Comparison of ENCODE assay signal across 28 cellular contexts in genomic region chr20:16676895-16677294, GRCh38. TPM values are rescaled to one million over a fixed set of nuclear protein-coding genes. Genes with fewer than 3 reads are reported as not detected.
DNase-seq lines count a peak whose midpoint lies in the region; ATAC-seq, FAIRE-seq and TF ChIP-seq lines count a peak whose summit lies in the region.
"Had no signal": no experiment of that assay in that cellular context is flagged by ENCODE, and none has a peak within 500 bp of the region (broad histone marks: within the 10 kb centered on the region; RNA-seq: fewer than 3 reads in every experiment).

No MANE protein-coding gene starts in this region.

- no peak overlapping the region for H3K4me3 Mint-ChIP-seq in WTC11
- H3K4me3 Mint-ChIP-seq: CD14-positive monocyte; CD4-positive, alpha-beta memory T cell; CD4-positive, CD25-positive, alpha-beta regulatory T cell had no signal

- H3K4me2 ChIP-seq in HepG2 (ENCODE audit: low read depth, low read length) (no peak overlapping the region), mesenchymal stem cell (ENCODE audit: low read length, poor library complexity, severe bottlenecking) (peak overlapping the region; percentile 16)
- H3K4me2 ChIP-seq: BLaER1 had no signal

- no peak for DNase-seq in HepG2 (ENCODE audit: low spot score)
- DNase-seq in right lobe of liver = no peak
- no peak for DNase-seq in WTC11 (ENCODE audit: low spot score)
- DNase-seq in mesenchymal stem cell = no peak
- no peak for DNase-seq in NCI-H1092 treated with DMSO at 0.1 percent for 48 hours (lab: John Stamatoyannopoulos, UW)
- no peak for DNase-seq in stimulated activated CD4-positive, alpha-beta T cell treated with anti-CD3 and anti-CD28 coated beads, Interleukin-2, amount 100 ng/mL, for 24 hours
- DNase-seq in NCI-H146 (lab: John Stamatoyannopoulos, UW) = no peak
- DNase-seq: ACHN; BE2C; C1 segment of cervical spinal cord; CD4-positive, alpha-beta memory T cell; CD4-positive, CD25-positive, alpha-beta regulatory T cell; CD8-positive, alpha-beta memory T cell; COR-L47; DMS 273 treated with DMSO at 0.1 percent for 48 hours; DMS153; DMS53; DMS79; DND-41; EL; GDM1 had no signal

- H3K4me1 Mint-ChIP-seq in WTC11 = no peaks in the 10 kb centered on the region; the same call in 1 of the 2 replicates
- H3K4me1 Mint-ChIP-seq: CD14-positive monocyte; CD4-positive, alpha-beta memory T cell; CD4-positive, CD25-positive, alpha-beta regulatory T cell; CD8-positive, alpha-beta memory T cell had no signal

- FAIRE-seq in HepG2 (lab: Jason Lieb, UNC) = no peak
- FAIRE-seq: GM12878, GM12892, GM18507 had no signal

- no peak overlapping the region for H3K27ac Mint-ChIP-seq in WTC11
- H3K27ac Mint-ChIP-seq: CD14-positive monocyte; CD4-positive, alpha-beta memory T cell; CD4-positive, CD25-positive, alpha-beta regulatory T cell; CD8-positive, alpha-beta memory T cell had no signal

- no peak overlapping the region for H4K8ac ChIP-seq in mesenchymal stem cell (ENCODE audit: low read length)

- intact Hi-C loops in HepG2 (cut with micrococcal nuclease; ENCODE audit: unreplicated experiment) (no loop called here), right lobe of liver (cut with DNase I) (no loop called here)

- H2BK5ac ChIP-seq in mesenchymal stem cell (ENCODE audit: low read depth, low read length, poor library complexity, severe bottlenecking) = no peak overlapping the region

- in situ Hi-C loops in HepG2 (cut with HindIII; ENCODE audit: extremely low pct_ligation_motif_present, low pct_unique_long_range_greater_than_20kb) = no loop called here

- H4K91ac ChIP-seq in mesenchymal stem cell (ENCODE audit: low read length) = no peak overlapping the region

- no peaks in the 10 kb centered on the region for H3K27me3 Mint-ChIP-seq in WTC11 (ENCODE audit: low read depth)
- H3K27me3 Mint-ChIP-seq: CD4-positive, alpha-beta memory T cell; CD4-positive, CD25-positive, alpha-beta regulatory T cell had no signal

- TF ChIP-seq RAD21 in HepG2 (CRISPR knock-in tag; IDR thresholded peaks at IDR 0.05) = no peak

- TF ChIP-seq CTCF in HepG2 (CRISPR knock-in tag; IDR thresholded peaks at IDR 0.05) = no peak
- TF ChIP-seq CTCF in right lobe of liver (IDR thresholded peaks at IDR 0.05) = no peak
- no peak for TF ChIP-seq CTCF in WTC11 (IDR thresholded peaks at IDR 0.05)

- H3K18ac ChIP-seq in mesenchymal stem cell (ENCODE audit: low read depth in 1 of 2, low read length in 2 of 2) = no peak overlapping the region

- no peak overlapping the region for H3K23ac ChIP-seq in mesenchymal stem cell (ENCODE audit: low read length in 2 of 2)

- TF ChIP-seq POLR2A in HepG2 (IDR thresholded peaks at IDR 0.05; ENCODE audit: insufficient read depth in 1 of 2, low read depth in 2 of 2, low read length in 2 of 2) (no peak), right lobe of liver (IDR thresholded peaks at IDR 0.05) (no peak)

- no peaks in the 10 kb centered on the region; a peak in 2 of 5 replicates for H3K27me3 ChIP-seq in HepG2 (ENCODE audit: control insufficient read depth in 1 of 2, insufficient read depth in 2 of 2, low read length in 2 of 2)
- no peaks in the 10 kb centered on the region for H3K27me3 ChIP-seq in right lobe of liver
- H3K27me3 ChIP-seq in mesenchymal stem cell (ENCODE audit: control insufficient read depth in 1 of 2, insufficient read depth in 1 of 2, low read length in 2 of 2) = no peaks in the 10 kb centered on the region
- H3K27me3 ChIP-seq: BE2C, BLaER1 had no signal

- H3K4me3 ChIP-seq in HepG2 (replicated peaks in 1 of 3; ENCODE audit: insufficient read depth in 1 of 3, low read depth in 2 of 3, low read length in 3 of 3) (no peak overlapping the region), right lobe of liver (no peak overlapping the region), mesenchymal stem cell (ENCODE audit: insufficient read depth in 1 of 2, low read depth in 1 of 2, low read length in 2 of 2) (no peak overlapping the region), urinary bladder (ENCODE audit: low read depth, low read length) (no peak overlapping the region)
- H3K4me3 ChIP-seq: BLaER1, GM12878 had no signal

- H2BK15ac ChIP-seq in mesenchymal stem cell (ENCODE audit: low read depth, poor library complexity, severe bottlenecking) = no peak overlapping the region

- H3K36me3 ChIP-seq in HepG2 (replicated peaks in 1 of 2; ENCODE audit: control insufficient read depth in 1 of 2, insufficient read depth in 2 of 2, low read length in 2 of 2) (no peaks in the 10 kb centered on the region), right lobe of liver (no peaks in the 10 kb centered on the region), mesenchymal stem cell (ENCODE audit: control insufficient read depth in 1 of 2, insufficient read depth in 2 of 2, low read depth in 1 of 2, low read length in 2 of 2) (no peaks in the 10 kb centered on the region), urinary bladder (ENCODE audit: insufficient read depth) (no peaks in the 10 kb centered on the region)
- H3K36me3 ChIP-seq: BE2C, BLaER1 had no signal

- no peaks in the 10 kb centered on the region for H3K4me1 ChIP-seq in HepG2 (ENCODE audit: insufficient read depth, low read length)
- H3K4me1 ChIP-seq in right lobe of liver = no peaks in the 10 kb centered on the region
- no peaks in the 10 kb centered on the region for H3K4me1 ChIP-seq in mesenchymal stem cell (ENCODE audit: control insufficient read depth, insufficient read depth, low read depth, low read length)
- H3K4me1 ChIP-seq in urinary bladder (ENCODE audit: insufficient read depth) = no peaks in the 10 kb centered on the region

- CTCF ChIA-PET in HepG2 (lab: Yijun Ruan, JAX; ENCODE audit: low intra/inter-chr PET ratio, low total read pairs) = no interaction called here
- CTCF ChIA-PET in WTC11 (lab: Charles Lee) = no interaction called here

- no peaks in the 10 kb centered on the region for H3K79me2 ChIP-seq in HepG2 (ENCODE audit: insufficient read depth, low read length)

- H3K27ac ChIP-seq in HepG2 (ENCODE audit: extremely low read length, insufficient read depth, low read length) (no peak overlapping the region), right lobe of liver (no peak overlapping the region), mesenchymal stem cell (ENCODE audit: low read length, poor library complexity, severe bottlenecking) (no peak overlapping the region), urinary bladder (ENCODE audit: low read depth) (peak overlapping the region; percentile 10)
- H3K27ac ChIP-seq: 22Rv1, BLaER1 had no signal

- H2BK12ac ChIP-seq in mesenchymal stem cell (ENCODE audit: low read length in 2 of 2) = no peak overlapping the region

- H3K9ac ChIP-seq in HepG2 (ENCODE audit: insufficient read depth, low read depth, low read length) (no peak overlapping the region), mesenchymal stem cell (ENCODE audit: low read length) (no peak overlapping the region)
- H3K9ac ChIP-seq: BLaER1 had no signal

- H3K4ac ChIP-seq in mesenchymal stem cell (ENCODE audit: low read depth in 1 of 2, low read length in 2 of 2) = no peak overlapping the region

- H2AFZ ChIP-seq in HepG2 (ENCODE audit: low read length) = no peak overlapping the region
- no peak overlapping the region for H2AFZ ChIP-seq in mesenchymal stem cell (ENCODE audit: low read depth, low read length)

- BruUV-seq in HepG2 (replicated peaks; lab: Mats Ljungman, UMichigan) = no TSS peak

- H3K36me3 Mint-ChIP-seq in WTC11 = no peaks in the 10 kb centered on the region
- H3K36me3 Mint-ChIP-seq: CD14-positive monocyte; CD4-positive, alpha-beta memory T cell; CD4-positive, CD25-positive, alpha-beta regulatory T cell; CD8-positive, alpha-beta memory T cell had no signal

- no peak overlapping the region for H2AK5ac ChIP-seq in mesenchymal stem cell (ENCODE audit: low read length, severe bottlenecking)

- peaks cover 17% of the 10 kb centered on the region for H3K9me3 Mint-ChIP-seq in WTC11
- H3K9me3 Mint-ChIP-seq: CD4-positive, CD25-positive, alpha-beta regulatory T cell had no signal

- TF ChIP-seq EP300 in HepG2 (IDR thresholded peaks at IDR 0.05; ENCODE audit: low read depth in 2 of 2, low read length in 2 of 2) = no peak
- no peak for TF ChIP-seq EP300 in HepG2 (CRISPR knock-in tag; IDR thresholded peaks at IDR 0.05; ENCODE audit: borderline replicate concordance)

- H3K14ac ChIP-seq in mesenchymal stem cell (ENCODE audit: low read length in 2 of 2) = no peak overlapping the region

- no peaks in the 10 kb centered on the region for H4K20me1 ChIP-seq in HepG2 (ENCODE audit: insufficient read depth, low read length)
- H4K20me1 ChIP-seq: BLaER1 had no signal

- ATAC-seq in HepG2 (no peak), right lobe of liver (no peak), WTC11 (no peak)
- ATAC-seq: GM12878 had no signal

- POLR2A ChIA-PET in HepG2 (lab: Yijun Ruan, JAX) (no interaction called here), WTC11 (lab: Charles Lee) (no interaction called here)

- no peaks in the 10 kb centered on the region for H3K79me1 ChIP-seq in mesenchymal stem cell (replicated peaks; ENCODE audit: low read length, poor library complexity, severe bottlenecking)

- no peak overlapping the region for H2BK120ac ChIP-seq in mesenchymal stem cell (ENCODE audit: low read depth, low read length)

- peaks cover 5% of the 10 kb centered on the region; the same call in 1 of the 2 replicates for H3K9me3 ChIP-seq in HepG2 (ENCODE audit: low read length)
- H3K9me3 ChIP-seq in right lobe of liver = no peaks in the 10 kb centered on the region
- no peaks in the 10 kb centered on the region for H3K9me3 ChIP-seq in mesenchymal stem cell (ENCODE audit: control insufficient read depth, low read length)
- H3K9me3 ChIP-seq: BE2C, BLaER1 had no signal

RNA-seq across cellular contexts. Expression of gene SNRPB2, which starts 52.9 kb away (rescaled TPM):
- total RNA-seq in HepG2 (2016; rRNA removed; fragmentation: Illumina TruSeq; extraction: Trizol) (204 and 278 TPM in 2 replicates), right lobe of liver (10 to 100 TPM; 10.2 to 19.3 (median 17.3) TPM), WTC11 (2021) (76.0 to 88.3 TPM (median 76.5 TPM) in 3 replicates), urinary bladder (68.3 TPM)
- total RNA-seq in HepG2 (2016; cell fraction: cytosol; rRNA removed; fragmentation: Illumina TruSeq; extraction: Trizol; ENCODE audit: low read depth) = 43.3 and 44.2 TPM in 2 replicates
- total RNA-seq in HepG2 (2016; cell fraction: insoluble cytoplasmic fraction; rRNA removed; fragmentation: Illumina TruSeq; extraction: Trizol) = 198 and 292 TPM in 2 replicates
- total RNA-seq in HepG2 (2016; cell fraction: membrane; rRNA removed; fragmentation: Illumina TruSeq; extraction: Trizol) = 54.1 and 57.0 TPM in 2 replicates
- total RNA-seq in HepG2 (2016; cell fraction: nucleus; rRNA removed; fragmentation: Illumina TruSeq; extraction: Trizol) = 82.6 and 87.9 TPM in 2 replicates
- polyA plus RNA-seq in HepG2 (2011; rRNA removed) (70.8 and 107 TPM in 2 replicates), urinary bladder (59.8 TPM)
- polyA plus RNA-seq in HepG2 (2011; cell fraction: cytosol; rRNA removed) = 39.8 and 64.8 TPM in 2 replicates
- polyA plus RNA-seq in HepG2 (2011; cell fraction: nucleus; rRNA removed) = 13.1 and 22.0 TPM in 2 replicates
- 101 and 136 TPM in 2 replicates for polyA plus RNA-seq in HepG2 (2012)
- polyA plus RNA-seq in HepG2 (2016; cell fraction: cytosol; fragmentation: Illumina TruSeq; extraction: Trizol; ENCODE audit: low read depth) = 32.5 and 35.0 TPM in 2 replicates
- polyA plus RNA-seq in HepG2 (2016; cell fraction: insoluble cytoplasmic fraction; fragmentation: Illumina TruSeq; extraction: Trizol; ENCODE audit: low read depth) = 294 and 338 TPM in 2 replicates
- polyA plus RNA-seq in HepG2 (2016; cell fraction: membrane; fragmentation: Illumina TruSeq; extraction: Trizol; ENCODE audit: low read depth) = 34.6 and 41.2 TPM in 2 replicates
- polyA plus RNA-seq in HepG2 (2016; cell fraction: nucleus; fragmentation: Illumina TruSeq; extraction: Trizol; ENCODE audit: insufficient read depth, low read depth) = 107 and 110 TPM in 2 replicates
- 14.1 and 27.4 TPM in 2 replicates for polyA minus RNA-seq in HepG2 (2011; rRNA and poly(A)+ RNA removed; ENCODE audit: low replicate concordance)
- polyA minus RNA-seq in HepG2 (2011; cell fraction: cytosol; rRNA and poly(A)+ RNA removed) = 41.5 and 42.3 TPM in 2 replicates
- polyA minus RNA-seq in HepG2 (2011; cell fraction: nucleus; rRNA and poly(A)+ RNA removed) = 32.2 and 33.3 TPM in 2 replicates
- polyA plus RNA-seq in mesenchymal stem cell (2013, experiment 1 of 2) = 112 TPM
- 116 TPM for polyA plus RNA-seq in mesenchymal stem cell (2013, experiment 2 of 2)

Comparison
In these comparisons a context has a peak if more than half of its experiments do, and no peak if none do; other contexts are left out.
1. Of the 50 proteins assayed by ChIP-seq in both HepG2 and WTC11: peak only in HepG2: none; only in WTC11: NFYB and USF2; in both: none; in neither: 48.